ENCODE assay signal across 17 cellular contexts in genomic region chr3:70065666-70066253, GRCh38.
DNase-seq lines count a peak whose midpoint lies in the region; ATAC-seq and TF ChIP-seq lines count a peak whose summit lies in the region.
"Had no signal": no experiment of that assay in that cellular context is flagged by ENCODE, and none has a peak within 500 bp of the region (broad histone marks: within the 10 kb centered on the region; RNA-seq: fewer than 3 reads in every experiment).

No MANE protein-coding gene starts in this region.

- no peak overlapping the region for H3K4me3 Mint-ChIP-seq in naive thymus-derived CD4-positive, alpha-beta T cell
- H3K4me3 Mint-ChIP-seq: activated CD4-positive, alpha-beta T cell treated with anti-CD3 and anti-CD28 coated beads, Interleukin-2, amount 10 ng/mL, durations not matched to agents 24 days and 14 days; natural killer cell; stimulated activated naive CD8-positive, alpha-beta T cell treated with anti-CD3 and anti-CD28 coated beads, Interleukin-15, Interleukin-2, amounts not matched to agents 100 ng/mL and 50 ng/mL, for 24 hours had no signal

- H3K4me3 ChIP-seq in coronary artery, result no peak overlapping the region
- H3K4me3 ChIP-seq in retinal pigment epithelial cell (ENCODE audit: low read length), result no peak overlapping the region
- H3K4me3 ChIP-seq in naive thymus-derived CD4-positive, alpha-beta T cell (ENCODE audit: low read length), result no peak overlapping the region
- H3K4me3 ChIP-seq: SJCRH30 had no signal

- peak; percentile 2 for DNase-seq in DMS53 (lab: John Stamatoyannopoulos, UW)
- DNase-seq in DMS53 treated with DMSO at 0.1 percent for 48 hours (lab: John Stamatoyannopoulos, UW; ENCODE audit: unreplicated experiment), result no peak
- peak; percentile 12 for DNase-seq in NAMALWA (ENCODE audit: low spot score)
- no peak for DNase-seq in coronary artery (ENCODE audit: low spot score)
- no peak for DNase-seq in retinal pigment epithelial cell (ENCODE audit: low read depth)
- no peak for DNase-seq in naive thymus-derived CD4-positive, alpha-beta T cell
- DNase-seq in stimulated activated CD4-positive, alpha-beta T cell treated with anti-CD3 and anti-CD28 coated beads, Interleukin-2, amount 100 ng/mL, for 48 hours, result no peak
- DNase-seq in left cardiac atrium, result no peak
- DNase-seq: activated CD4-positive, alpha-beta T cell treated with anti-CD3 and anti-CD28 coated beads, Interleukin-2, amount 10 ng/mL, durations not matched to agents 24 days and 14 days; activated naive CD4-positive, alpha-beta T cell; effector memory CD4-positive, alpha-beta T cell; GF-D8; natural killer cell; NCI-H187 treated with DMSO at 0.1 percent for 48 hours; SJCRH30 had no signal

- CTCF ChIA-PET in naive thymus-derived CD4-positive, alpha-beta T cell (lab: Charles Lee), result no interaction called here

- H3K9me3 Mint-ChIP-seq in naive thymus-derived CD4-positive, alpha-beta T cell, result no peaks in the 10 kb centered on the region
- H3K9me3 Mint-ChIP-seq: activated CD4-positive, alpha-beta T cell treated with anti-CD3 and anti-CD28 coated beads, Interleukin-2, amount 10 ng/mL, durations not matched to agents 24 days and 14 days; natural killer cell; stimulated activated naive CD8-positive, alpha-beta T cell treated with anti-CD3 and anti-CD28 coated beads, Interleukin-15, Interleukin-2, amounts not matched to agents 100 ng/mL and 50 ng/mL, for 24 hours had no signal

- intact Hi-C loops in naive thymus-derived CD4-positive, alpha-beta T cell (cut with micrococcal nuclease), result loop anchor here in 1 of 2 donors (10.0 kb wide), 1 partner anchor 1789 kb away; no protein-coding TSS in a partner anchor
- intact Hi-C loops in left cardiac atrium (cut with DNase I), result loop anchor here in 1 of 2 donors (10.0 kb wide), 1 partner anchor 1589 kb away; no protein-coding TSS in a partner anchor

- no peak overlapping the region for H3K27ac Mint-ChIP-seq in naive thymus-derived CD4-positive, alpha-beta T cell
- H3K27ac Mint-ChIP-seq: activated CD4-positive, alpha-beta T cell treated with anti-CD3 and anti-CD28 coated beads, Interleukin-2, amount 10 ng/mL, durations not matched to agents 24 days and 14 days; natural killer cell; stimulated activated naive CD8-positive, alpha-beta T cell treated with anti-CD3 and anti-CD28 coated beads, Interleukin-15, Interleukin-2, amounts not matched to agents 100 ng/mL and 50 ng/mL, for 24 hours had no signal

- no peaks in the 10 kb centered on the region for H3K36me3 Mint-ChIP-seq in naive thymus-derived CD4-positive, alpha-beta T cell
- H3K36me3 Mint-ChIP-seq: natural killer cell had no signal

- H3K27me3 Mint-ChIP-seq in naive thymus-derived CD4-positive, alpha-beta T cell, result peaks cover 4 to 15% (median 11%) of the 10 kb centered on the region in 5 donors

- H3K36me3 ChIP-seq in naive thymus-derived CD4-positive, alpha-beta T cell (ENCODE audit: control insufficient read depth in 2 of 3, insufficient read depth in 3 of 3, low read length in 3 of 3), result no peaks in the 10 kb centered on the region
- H3K36me3 ChIP-seq: SJCRH30 had no signal

- no peak for ATAC-seq in naive thymus-derived CD4-positive, alpha-beta T cell
- ATAC-seq in left cardiac atrium, result no peak
- ATAC-seq: natural killer cell had no signal

- H3K9me3 ChIP-seq in naive thymus-derived CD4-positive, alpha-beta T cell (ENCODE audit: control insufficient read depth in 2 of 3, low read length in 3 of 3), result no peaks in the 10 kb centered on the region
- H3K9me3 ChIP-seq: SJCRH30 had no signal

- H3K4me1 ChIP-seq in naive thymus-derived CD4-positive, alpha-beta T cell (ENCODE audit: control insufficient read depth in 2 of 2, insufficient read depth in 2 of 2, low read length in 2 of 2), result no peaks in the 10 kb centered on the region
- H3K4me1 ChIP-seq: SJCRH30 had no signal

- TF ChIP-seq CTCF in coronary artery (IDR thresholded peaks at IDR 0.05) (no peak), retinal pigment epithelial cell (conservative IDR thresholded peaks at IDR 0.05; ENCODE audit: low read depth, low read length) (peak; percentile 48)

- H3K4me1 Mint-ChIP-seq in naive thymus-derived CD4-positive, alpha-beta T cell, result no peaks in the 10 kb centered on the region
- H3K4me1 Mint-ChIP-seq: activated CD4-positive, alpha-beta T cell treated with anti-CD3 and anti-CD28 coated beads, Interleukin-2, amount 10 ng/mL, durations not matched to agents 24 days and 14 days; natural killer cell had no signal

- POLR2A ChIA-PET in naive thymus-derived CD4-positive, alpha-beta T cell (lab: Charles Lee), result no interaction called here

- H3K27ac ChIP-seq in coronary artery, result peak overlapping the region; percentile 68 to 80
- H3K27ac ChIP-seq in naive thymus-derived CD4-positive, alpha-beta T cell (ENCODE audit: low read depth, low read length), result no peak overlapping the region
- H3K27ac ChIP-seq: HL-60, SJCRH30 had no signal

- H3K27me3 ChIP-seq in naive thymus-derived CD4-positive, alpha-beta T cell (ENCODE audit: control insufficient read depth in 2 of 2, insufficient read depth in 2 of 2, low read length in 2 of 2), result no peaks in the 10 kb centered on the region
- H3K27me3 ChIP-seq: SJCRH30 had no signal

Comparison
In these comparisons a context has a peak if more than half of its experiments do, and no peak if none do; other contexts are left out.
1. DNase-seq: peak in DMS53 (single experiment) and NAMALWA (single experiment); none in DMS53 treated with DMSO at 0.1 percent for 48 hours (single experiment), coronary artery (single experiment), retinal pigment epithelial cell (single experiment), naive thymus-derived CD4-positive, alpha-beta T cell (0 of 9), stimulated activated CD4-positive, alpha-beta T cell treated with anti-CD3 and anti-CD28 coated beads, Interleukin-2, amount 100 ng/mL, for 48 hours (0 of 2) and left cardiac atrium (single experiment).